1 cellular context compared by ENCODE assay signal in the genomic region with DNA sequence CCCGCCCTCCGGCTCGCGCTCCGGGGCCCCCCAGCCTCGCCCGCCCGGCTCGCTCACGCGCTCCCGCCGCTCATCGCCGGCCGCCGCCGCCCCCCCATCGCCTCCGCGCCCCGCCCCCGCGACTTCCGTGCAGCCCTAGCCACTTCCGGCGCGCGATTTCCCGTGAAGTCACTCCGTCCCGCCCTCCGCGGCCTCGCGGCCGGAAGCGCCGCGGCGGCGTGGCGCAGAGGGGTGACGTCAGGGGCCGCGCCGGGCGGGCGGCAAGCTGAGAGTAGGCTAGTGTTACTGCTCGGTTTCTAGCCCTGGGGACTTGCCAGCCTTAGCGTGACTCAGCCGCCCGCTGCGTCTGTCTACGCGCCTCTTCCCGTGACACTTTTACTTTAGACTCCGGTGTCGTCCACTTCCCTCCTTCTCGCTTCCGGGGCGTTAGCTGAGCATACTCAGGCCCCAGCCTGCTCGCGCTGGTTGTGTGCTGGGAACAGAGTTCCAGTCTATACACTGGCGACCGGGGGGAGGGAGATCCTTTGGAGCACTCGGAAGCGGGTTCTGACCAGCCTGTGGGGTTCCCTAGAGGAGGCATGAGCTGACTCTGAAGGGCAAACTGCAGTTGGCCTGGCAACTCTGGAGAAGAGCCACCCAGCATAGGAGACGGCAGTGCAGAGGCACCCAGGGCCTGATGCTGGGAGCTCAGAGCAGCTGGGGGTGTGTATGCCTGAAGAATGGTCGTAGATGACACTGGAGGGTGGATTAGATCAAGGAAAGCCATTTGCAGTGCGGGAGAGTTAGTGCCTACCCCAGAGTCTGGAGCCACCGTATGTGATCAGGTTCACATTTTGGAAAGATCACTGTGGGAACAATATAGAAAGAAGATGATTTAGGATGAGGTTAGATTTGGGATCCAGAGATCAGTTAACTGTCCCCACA.
TF ChIP-seq lines count a peak whose summit lies in the region.

A gene (minus strand): TSS at position 137 of the 924 bp plus-strand sequence. CDS start 182 bp downstream, outside the sequence.

TF ChIP-seq in IMR-90, 13 proteins besides CTCF, POLR2A, EP300 and RAD21 (continued from another document):
- TF ChIP-seq BHLHE40 (IDR thresholded peaks at IDR 0.05; ENCODE audit: low read depth, low read length) (peak; percentile 78), SMC3 (IDR thresholded peaks at IDR 0.05; ENCODE audit: low read depth, low read length) (no peak), MXI1 (IDR thresholded peaks at IDR 0.05; ENCODE audit: borderline replicate concordance, low read depth, low read length) (peak; percentile 71; the same call in 1 of the 2 replicates), RFX5 (IDR thresholded peaks at IDR 0.05; ENCODE audit: low read depth, low read length) (no peak; the same call in 1 of the 2 replicates)
- TF ChIP-seq, protein P1, sequence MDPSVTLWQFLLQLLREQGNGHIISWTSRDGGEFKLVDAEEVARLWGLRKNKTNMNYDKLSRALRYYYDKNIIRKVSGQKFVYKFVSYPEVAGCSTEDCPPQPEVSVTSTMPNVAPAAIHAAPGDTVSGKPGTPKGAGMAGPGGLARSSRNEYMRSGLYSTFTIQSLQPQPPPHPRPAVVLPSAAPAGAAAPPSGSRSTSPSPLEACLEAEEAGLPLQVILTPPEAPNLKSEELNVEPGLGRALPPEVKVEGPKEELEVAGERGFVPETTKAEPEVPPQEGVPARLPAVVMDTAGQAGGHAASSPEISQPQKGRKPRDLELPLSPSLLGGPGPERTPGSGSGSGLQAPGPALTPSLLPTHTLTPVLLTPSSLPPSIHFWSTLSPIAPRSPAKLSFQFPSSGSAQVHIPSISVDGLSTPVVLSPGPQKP (IDR thresholded peaks at IDR 0.05; ENCODE audit: borderline replicate concordance, low read depth, low read length) = peak; percentile 55; the same call in 1 of the 2 replicates
